Comparison of ENCODE assay signal across 17 cellular contexts in the genomic region with DNA sequence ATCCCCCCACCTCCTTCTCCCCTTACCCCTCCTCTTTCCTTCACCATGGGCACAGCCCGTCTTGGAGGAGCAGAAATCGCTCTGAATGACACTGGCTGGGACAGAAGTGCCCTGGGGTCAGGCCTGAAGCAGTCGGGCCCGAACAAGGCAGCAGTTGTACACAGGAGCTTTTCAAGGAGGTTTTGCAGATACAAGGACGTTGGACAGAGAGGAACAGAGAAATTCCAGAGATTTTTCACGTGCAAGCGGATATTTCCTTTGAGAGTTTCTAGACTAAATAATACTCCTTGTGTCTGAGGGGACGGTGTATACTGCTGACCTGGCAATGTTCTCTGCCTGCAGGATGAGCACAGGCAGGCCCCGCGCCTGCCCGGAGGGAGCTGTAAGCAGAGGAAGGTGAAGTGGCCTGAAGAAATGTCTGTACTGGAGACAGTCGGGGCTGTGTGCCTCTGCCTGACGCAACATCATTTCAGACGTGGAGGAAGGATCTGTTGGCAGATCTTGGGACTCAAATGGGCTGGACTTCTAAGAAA.
DNase-seq lines count a peak whose midpoint lies in the region; ATAC-seq, FAIRE-seq and TF ChIP-seq lines count a peak whose summit lies in the region.
"Had no signal": no experiment of that assay in that cellular context is flagged by ENCODE, and none has a peak within 500 bp of the region (broad histone marks: within the 10 kb centered on the region; RNA-seq: fewer than 3 reads in every experiment).

No MANE protein-coding gene starts in this region.

- no peak overlapping the region for H3K4me3 Mint-ChIP-seq in GM23338
- H3K4me3 Mint-ChIP-seq: activated CD8-positive, alpha-beta T cell treated with anti-CD3 and anti-CD28 coated beads, Interleukin-2, amount 10 ng/mL, durations not matched to agents 7 days and 5 days; T-helper 1 cell treated with Interleukin-12 subunit alpha and Interleukin-12 subunit beta and Interleukin-4 antibody, amounts not matched to agents 30 μg/mL and 1 μg/mL, for 36 hours had no signal

- no peak for TF ChIP-seq EP300 in K562 (IDR thresholded peaks at IDR 0.05; ENCODE audit: low read length)

- peak overlapping the region; percentile 50; the same call in 1 of the 2 replicates for H3K27ac ChIP-seq in GM23338 (ENCODE audit: low read depth)
- no peak overlapping the region for H3K27ac ChIP-seq in K562 (ENCODE audit: extremely low read depth, low read depth, low read length)

- in situ Hi-C loops in K562 (cut with MboI), result no loop called here

- no peak overlapping the region for H3K4me3 ChIP-seq in GM23338
- H3K4me3 ChIP-seq in K562, result no peak overlapping the region

- no peak for FAIRE-seq in K562 (lab: Jason Lieb, UNC)

- H4K20me1 ChIP-seq in GM23338 (replicated peaks; ENCODE audit: insufficient read depth), result no peaks in the 10 kb centered on the region
- no peaks in the 10 kb centered on the region; the same call in 1 of the 2 replicates for H4K20me1 ChIP-seq in K562 (replicated peaks; ENCODE audit: control insufficient read depth, insufficient read depth, low read length)

- H3K4me1 ChIP-seq in GM23338 (ENCODE audit: insufficient read depth) (peaks cover 4% of the 10 kb centered on the region; the same call in 1 of the 2 replicates), K562 (replicated peaks in 1 of 2; ENCODE audit: control insufficient read depth in 2 of 2, insufficient read depth in 2 of 2, low read length in 2 of 2) (peaks cover 5% of the 10 kb centered on the region in 2 experiments; a peak in 4 of 5 replicates)

- 19% methylated on average over 14 of the region's 14 CpGs for WGBS in K562 (ENCODE audit: insufficient coverage, low coverage, missing lambda C conversion rate)

- no peak for TF ChIP-seq CTCF in GM23338 (conservative IDR thresholded peaks at IDR 0.05; ENCODE audit: low read depth in 2 of 2)
- TF ChIP-seq CTCF in K562 (IDR thresholded peaks at IDR 0.05 in 2 of 3, conservative IDR thresholded peaks at IDR 0.05 in 1 of 3; ENCODE audit: insufficient read depth in 2 of 3, low read depth in 1 of 3, low read length in 3 of 3), result no peak

- no peak overlapping the region for H3K9ac ChIP-seq in K562 (ENCODE audit: insufficient read depth in 1 of 2, low read depth in 2 of 2, low read length in 2 of 2)

- no TSS peak for BruUV-seq in K562 (replicated peaks; lab: Mats Ljungman, UMichigan)

- no peaks in the 10 kb centered on the region for H3K9me3 Mint-ChIP-seq in GM23338
- H3K9me3 Mint-ChIP-seq: T-helper 1 cell treated with Interleukin-12 subunit alpha and Interleukin-12 subunit beta and Interleukin-4 antibody, amounts not matched to agents 30 μg/mL and 1 μg/mL, for 36 hours had no signal

- H3K4me2 ChIP-seq in GM23338 (no peak overlapping the region), K562 (ENCODE audit: insufficient read depth, low read length) (no peak overlapping the region)

- CTCF ChIA-PET in K562 (lab: Yijun Ruan, JAX; ENCODE audit: low intra/inter-chr PET ratio), result no interaction called here

- DNase-seq in GM23338 (ENCODE audit: low spot score), result no peak
- DNase-seq in K562 (ENCODE audit: extremely low read depth in 1 of 4, low spot score in 3 of 4), result no peak
- peak; percentile 99 for DNase-seq in islet precursor cell
- DNase-seq in retina, result peak; percentile 61
- no peak for DNase-seq in NCI-H2081 treated with DMSO at 0.1 percent for 48 hours (lab: John Stamatoyannopoulos, UW)
- no peak for DNase-seq in NCI-H1092 treated with DMSO at 0.1 percent for 48 hours (lab: John Stamatoyannopoulos, UW)
- DNase-seq in HuH-7 (ENCODE audit: low spot score), result no peak
- no peak for DNase-seq in NCI-H748 (lab: John Stamatoyannopoulos, UW; ENCODE audit: unreplicated experiment)
- DNase-seq: activated CD8-positive, alpha-beta T cell treated with anti-CD3 and anti-CD28 coated beads, Interleukin-2, amount 10 ng/mL, durations not matched to agents 7 days and 5 days; activated naive CD4-positive, alpha-beta T cell treated with anti-CD3 and anti-CD28 coated beads, Interleukin-2, amount 50 U/mL, for 16 hours; AML-193; effector CD4-positive, alpha-beta T cell; EL; MV-4-11; NCI-H69; stimulated activated naive CD4-positive, alpha-beta T cell treated with Interleukin-2 at 50 U/mL for 16 hours had no signal

- H2AFZ ChIP-seq in GM23338 (peak overlapping the region; percentile 90; the same call in 1 of the 2 replicates), K562 (ENCODE audit: low read depth, low read length) (no peak overlapping the region)

- no peaks in the 10 kb centered on the region for H3K79me2 ChIP-seq in GM23338 (replicated peaks; ENCODE audit: insufficient read depth)
- H3K79me2 ChIP-seq in K562 (ENCODE audit: control insufficient read depth, insufficient read depth, low read length), result no peaks in the 10 kb centered on the region

- ATAC-seq in GM23338 (peak; percentile 26; the same call in 1 of the 3 replicates), K562 (peak; percentile 69)
- ATAC-seq: activated CD8-positive, alpha-beta T cell treated with anti-CD3 and anti-CD28 coated beads, Interleukin-2, amount 10 ng/mL, durations not matched to agents 7 days and 5 days had no signal

- H3K4me1 Mint-ChIP-seq in GM23338, result peaks cover 14% of the 10 kb centered on the region

- H3K36me3 ChIP-seq in GM23338 (ENCODE audit: insufficient read depth), result no peaks in the 10 kb centered on the region
- H3K36me3 ChIP-seq in K562 (ENCODE audit: control insufficient read depth, insufficient read depth, low read length), result no peaks in the 10 kb centered on the region

- no peak for TF ChIP-seq RAD21 in K562 (CRISPR knock-in tag; conservative IDR thresholded peaks at IDR 0.05 in 1 of 2, IDR thresholded peaks at IDR 0.05 in 1 of 2)

- H3K27me3 Mint-ChIP-seq in GM23338 (ENCODE audit: insufficient read depth, low read depth, poor library complexity), result peaks cover 7% of the 10 kb centered on the region

- H3K9me1 ChIP-seq in K562 (ENCODE audit: control insufficient read depth, insufficient read depth, low read length), result no peaks in the 10 kb centered on the region

- H3K9me3 ChIP-seq in K562 (replicated peaks; ENCODE audit: control insufficient read depth, insufficient read depth, low read depth, low read length), result no peaks in the 10 kb centered on the region

- H3K36me3 Mint-ChIP-seq in GM23338 (ENCODE audit: low read depth), result no peaks in the 10 kb centered on the region

- peak overlapping the region; percentile 48; the same call in 1 of the 2 replicates for H3K27ac Mint-ChIP-seq in GM23338
- H3K27ac Mint-ChIP-seq: activated CD8-positive, alpha-beta T cell treated with anti-CD3 and anti-CD28 coated beads, Interleukin-2, amount 10 ng/mL, durations not matched to agents 7 days and 5 days; T-helper 1 cell treated with Interleukin-12 subunit alpha and Interleukin-12 subunit beta and Interleukin-4 antibody, amounts not matched to agents 30 μg/mL and 1 μg/mL, for 36 hours had no signal

- H3K27me3 ChIP-seq in GM23338 (ENCODE audit: insufficient read depth), result no peaks in the 10 kb centered on the region
- H3K27me3 ChIP-seq in K562 (ENCODE audit: control insufficient read depth in 2 of 2, insufficient read depth in 2 of 2, low read length in 2 of 2), result peaks cover 39 to 83% of the 10 kb centered on the region in 2 experiments

- no peaks in the 10 kb centered on the region for H3K9me2 ChIP-seq in GM23338 (ENCODE audit: insufficient read depth)

- intact Hi-C loops in K562 (cut with micrococcal nuclease), result no loop called here

- no peaks in the 10 kb centered on the region for H3F3A ChIP-seq in GM23338 (replicated peaks; ENCODE audit: low read depth)

- no peak for TF ChIP-seq POLR2A in K562 (conservative IDR thresholded peaks at IDR 0.05)

- POLR2A ChIA-PET in K562 (lab: Yijun Ruan, JAX), result interaction anchor here (0.6 kb wide), 1 partner anchor 28 kb away, joined by 3 read pairs; no protein-coding TSS in a partner anchor

TF ChIP-seq in GM23338, 12 proteins besides CTCF, POLR2A, EP300 and RAD21 (continues in another document):
- TF ChIP-seq CREB1 (CRISPR knock-in tag; IDR thresholded peaks at IDR 0.05; ENCODE audit: low read depth) (no peak), ZNF114 (CRISPR knock-in tag; IDR thresholded peaks at IDR 0.05) (no peak), JUNB (IDR thresholded peaks at IDR 0.05; ENCODE audit: unreplicated experiment) (no peak), ZNF331 (CRISPR knock-in tag; IDR thresholded peaks at IDR 0.05; ENCODE audit: low read depth) (no peak)
- TF ChIP-seq, protein P1, sequence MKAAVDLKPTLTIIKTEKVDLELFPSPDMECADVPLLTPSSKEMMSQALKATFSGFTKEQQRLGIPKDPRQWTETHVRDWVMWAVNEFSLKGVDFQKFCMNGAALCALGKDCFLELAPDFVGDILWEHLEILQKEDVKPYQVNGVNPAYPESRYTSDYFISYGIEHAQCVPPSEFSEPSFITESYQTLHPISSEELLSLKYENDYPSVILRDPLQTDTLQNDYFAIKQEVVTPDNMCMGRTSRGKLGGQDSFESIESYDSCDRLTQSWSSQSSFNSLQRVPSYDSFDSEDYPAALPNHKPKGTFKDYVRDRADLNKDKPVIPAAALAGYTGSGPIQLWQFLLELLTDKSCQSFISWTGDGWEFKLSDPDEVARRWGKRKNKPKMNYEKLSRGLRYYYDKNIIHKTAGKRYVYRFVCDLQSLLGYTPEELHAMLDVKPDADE (IDR thresholded peaks at IDR 0.05), result no peak

TF ChIP-seq in K562, 482 proteins besides CTCF, POLR2A, EP300 and RAD21:
- TF ChIP-seq FIP1L1 (IDR thresholded peaks at IDR 0.05; ENCODE audit: low read depth, low read length, poor library complexity, severe bottlenecking) (no peak), TCF3 (CRISPR knock-in tag; IDR thresholded peaks at IDR 0.05) (no peak), ZNF766 (CRISPR knock-in tag; conservative IDR thresholded peaks at IDR 0.05) (no peak), ZNF316 (IDR thresholded peaks at IDR 0.05) (peak; percentile 53), MAFG (tag; conservative IDR thresholded peaks at IDR 0.05) (peak; percentile 8; the same call in 1 of the 2 replicates), NCOR1 (IDR thresholded peaks at IDR 0.05) (no peak), TGIF2 (CRISPR knock-in tag; IDR thresholded peaks at IDR 0.05) (no peak), NRF1 (conservative IDR thresholded peaks at IDR 0.05 in 1 of 2, IDR thresholded peaks at IDR 0.05 in 1 of 2) (peak; percentile 15 to 35; a peak in 2 of 4 replicates), ZNF239 (CRISPR knock-in tag; IDR thresholded peaks at IDR 0.05) (no peak), CEBPG (CRISPR knock-in tag; IDR thresholded peaks at IDR 0.05) (no peak), CEBPG (tag; conservative IDR thresholded peaks at IDR 0.05 in 1 of 2, IDR thresholded peaks at IDR 0.05 in 1 of 2) (peak; percentile 43 to 71; a peak in 3 of 4 replicates), ZNF282 (CRISPR knock-in tag; IDR thresholded peaks at IDR 0.05) (no peak), MAFF (IDR thresholded peaks at IDR 0.05; ENCODE audit: low read length) (0 out of 2 replicates have a peak, but pooled peaks have one; percentile 9), ZNF134 (CRISPR knock-in tag; conservative IDR thresholded peaks at IDR 0.05) (no peak), MAFK (IDR thresholded peaks at IDR 0.05; ENCODE audit: low read length) (peak; percentile 39)

Comparison
In these comparisons a context has a peak if more than half of its experiments do, and no peak if none do; other contexts are left out.
1. DNase-seq: peak in islet precursor cell (single experiment) and retina (single experiment); none in GM23338 (single experiment), K562 (0 of 4), NCI-H2081 treated with DMSO at 0.1 percent for 48 hours (single experiment), NCI-H1092 treated with DMSO at 0.1 percent for 48 hours (single experiment), HuH-7 (single experiment) and NCI-H748 (single experiment).